In genomic region chr7:100897111-100897608, GRCh38 we compare ENCODE assay signal across 9 cellular contexts. TPM values are rescaled to one million over a fixed set of nuclear protein-coding genes. Genes with fewer than 3 reads are reported as not detected.
DNase-seq lines count a peak whose midpoint lies in the region; ATAC-seq and TF ChIP-seq lines count a peak whose summit lies in the region.
"Had no signal": no experiment of that assay in that cellular context is flagged by ENCODE, and none has a peak within 500 bp of the region (broad histone marks: within the 10 kb centered on the region; RNA-seq: fewer than 3 reads in every experiment).

No MANE protein-coding gene starts in this region.

- H3K4me1 ChIP-seq in NT2/D1 (ENCODE audit: insufficient read depth, insufficient read length) (peaks cover 8% of the 10 kb centered on the region), heart right ventricle (peaks cover 0 to 27% (median 17%) of the 10 kb centered on the region in 9 donors)

- intact Hi-C loops in heart right ventricle (cut with DNase I): loop anchor here in 9 of 10 donors (1.0 to 10.0 kb wide), 8 partner anchors 70 to 388 kb away; partner anchors contain the start of gene MUC12 (in 1 of the 9)

- DNase-seq in GM03348 (ENCODE audit: low spot score): peak; percentile 68
- DNase-seq in NT2/D1 (ENCODE audit: low read depth, low spot score): no peak
- DNase-seq in activated naive CD4-positive, alpha-beta T cell treated with anti-CD3 and anti-CD28 coated beads, Interleukin-2, amount 50 U/mL, for 16 hours: peak; percentile 61
- DNase-seq in heart right ventricle: peak in 1 of 2 donors; percentile 60
- DNase-seq in progenitor cell of endocrine pancreas (ENCODE audit: low spot score, unreplicated experiment): peak; percentile 67
- no peak for DNase-seq in NCI-H510A treated with DMSO at 0.1 percent for 48 hours (lab: John Stamatoyannopoulos, UW)

- H3K36me3 Mint-ChIP-seq in progenitor cell of endocrine pancreas (ENCODE audit: insufficient read depth): no peaks in the 10 kb centered on the region

- peak overlapping the region; percentile 67 for H3K9ac ChIP-seq in NT2/D1 (ENCODE audit: insufficient read length, low read depth)

- ATAC-seq in heart right ventricle (peak in 4 of 8 donors; percentile 36 to 53 (median 42)), GM21528 (IDR thresholded peaks at IDR 0.05; ENCODE audit: low FRiP score, unreplicated experiment) (no peak), GM21526 (IDR thresholded peaks at IDR 0.05; ENCODE audit: low FRiP score, unreplicated experiment) (no peak)

- TF ChIP-seq CTCF in heart right ventricle (IDR thresholded peaks at IDR 0.05) (peak; percentile 54 to 83 (median 76)), progenitor cell of endocrine pancreas (IDR thresholded peaks at IDR 0.05; ENCODE audit: unreplicated experiment) (peak; percentile 88)

- peak overlapping the region; percentile 46 for H3K4me3 ChIP-seq in NT2/D1 (ENCODE audit: insufficient read length, low read depth)
- peak overlapping the region in 8 of 10 donors; percentile 21 to 61 (median 40) for H3K4me3 ChIP-seq in heart right ventricle
- H3K4me3 ChIP-seq: SJSA1 had no signal

- 1 to 2% methylated on average over 26 to 35 of the region's 35 CpGs for WGBS in heart right ventricle, 2 donors

- peak overlapping the region; percentile 61 for H3K4me3 Mint-ChIP-seq in progenitor cell of endocrine pancreas (ENCODE audit: low read depth)

- H3K27me3 ChIP-seq in NT2/D1 (ENCODE audit: insufficient read depth, insufficient read length) (peaks cover 9% of the 10 kb centered on the region), heart right ventricle (peaks cover 13 to 76% (median 61%) of the 10 kb centered on the region in 7 donors)

- H3K9me3 Mint-ChIP-seq in progenitor cell of endocrine pancreas (ENCODE audit: low read depth): no peaks in the 10 kb centered on the region

- peaks cover 12% of the 10 kb centered on the region for H3K4me1 Mint-ChIP-seq in progenitor cell of endocrine pancreas (ENCODE audit: low read depth)

- H3K9me3 ChIP-seq in NT2/D1 (ENCODE audit: insufficient read depth, low read length): no peaks in the 10 kb centered on the region
- H3K9me3 ChIP-seq in heart right ventricle: no peaks in the 10 kb centered on the region

- H3K27ac Mint-ChIP-seq in progenitor cell of endocrine pancreas: no peak overlapping the region

- no peak overlapping the region for H3K27ac ChIP-seq in heart right ventricle
- H3K27ac ChIP-seq: SJSA1 had no signal

- H3K36me3 ChIP-seq in NT2/D1 (ENCODE audit: insufficient read depth, insufficient read length, low read length) (peaks cover 15% of the 10 kb centered on the region), heart right ventricle (no peaks in the 10 kb centered on the region)
- H3K36me3 ChIP-seq: SJSA1 had no signal

- H3K27me3 Mint-ChIP-seq in progenitor cell of endocrine pancreas: peaks cover 28% of the 10 kb centered on the region

RNA-seq across cellular contexts. Expression of gene ACHE, which starts 1.5 kb away (rescaled TPM):
- total RNA-seq in heart right ventricle (1 to 10 TPM in 2 of 10 donors, under 1 TPM in 8; 0.27 to 1.1 (median 0.71) TPM), progenitor cell of endocrine pancreas (4.0 and 5.1 TPM in 2 replicates)
- under 1 TPM; 0.80 to 0.94 TPM for polyA plus RNA-seq in heart right ventricle

RNA-seq across cellular contexts. Expression of gene UFSP1, which starts 7.6 kb away (rescaled TPM):
- total RNA-seq in heart right ventricle (1 to 10 TPM in 9 of 10 donors, under 1 TPM in 1; 0.99 to 3.3 (median 1.7) TPM), progenitor cell of endocrine pancreas (2.3 and 3.5 TPM in 2 replicates)
- 1 to 10 TPM; 3.1 to 3.4 TPM for polyA plus RNA-seq in heart right ventricle

RNA-seq across cellular contexts. Expression of gene SRRT, which starts 22.3 kb away (rescaled TPM):
- total RNA-seq in heart right ventricle: 10 to 100 TPM; 38.4 to 69.5 (median 49.6) TPM
- polyA plus RNA-seq in heart right ventricle: 10 to 100 TPM; 47.6 to 67.6 TPM
- 293 and 302 TPM in 2 replicates for total RNA-seq in progenitor cell of endocrine pancreas

RNA-seq across cellular contexts. Expression of gene TRIP6, which starts 30.0 kb away (rescaled TPM):
- total RNA-seq in heart right ventricle (10 to 100 TPM; 13.0 to 23.7 (median 17.7) TPM), progenitor cell of endocrine pancreas (76.9 and 87.0 TPM in 2 replicates)
- polyA plus RNA-seq in heart right ventricle: 10 to 100 TPM; 15.4 to 26.3 TPM

RNA-seq across cellular contexts. Expression of gene SLC12A9, which starts 44.6 kb away (rescaled TPM):
- total RNA-seq in heart right ventricle (10 to 100 TPM in 1 of 10 donors, 1 to 10 TPM in 9; 4.8 to 15.7 (median 6.9) TPM), progenitor cell of endocrine pancreas (57.9 and 62.6 TPM in 2 replicates)
- polyA plus RNA-seq in heart right ventricle: 10 to 100 TPM; 10.2 to 14.0 TPM

Comparison
In these comparisons a context has a peak if more than half of its experiments do, and no peak if none do; other contexts are left out.
1. DNase-seq: peak in GM03348 (single experiment), activated naive CD4-positive, alpha-beta T cell treated with anti-CD3 and anti-CD28 coated beads, Interleukin-2, amount 50 U/mL, for 16 hours (single experiment) and progenitor cell of endocrine pancreas (single experiment); none in NT2/D1 (single experiment) and NCI-H510A treated with DMSO at 0.1 percent for 48 hours (single experiment).